12 cellular contexts compared by ENCODE assay signal in the genomic region with DNA sequence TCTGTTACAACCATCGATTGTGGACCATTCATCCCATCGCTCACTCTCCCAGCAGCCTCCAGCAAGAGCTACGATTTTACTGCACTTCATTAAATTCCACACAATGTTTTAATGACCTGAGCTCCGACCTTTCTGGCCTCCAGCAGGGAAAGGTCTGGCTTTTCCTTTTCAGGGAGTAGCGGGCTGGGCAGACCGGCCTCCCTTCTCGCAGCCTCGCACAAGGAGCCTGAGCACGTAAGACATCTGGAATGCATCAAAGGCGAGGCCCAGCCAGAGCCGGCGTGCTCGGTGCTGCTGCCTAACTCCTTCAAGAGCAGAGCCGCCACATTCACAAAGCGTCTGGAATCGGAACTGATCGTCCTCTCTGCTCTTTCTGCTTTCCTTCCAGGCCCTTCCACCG. TPM values are rescaled to one million over a fixed set of nuclear protein-coding genes. Genes with fewer than 3 reads are reported as not detected.
DNase-seq lines count a peak whose midpoint lies in the region; ATAC-seq and TF ChIP-seq lines count a peak whose summit lies in the region.
"Had no signal": no experiment of that assay in that cellular context is flagged by ENCODE, and none has a peak within 500 bp of the region (broad histone marks: within the 10 kb centered on the region; RNA-seq: fewer than 3 reads in every experiment).

No MANE protein-coding gene starts in this region.

- H3K36me3 ChIP-seq in vagina = peaks cover 0 to 3% of the 10 kb centered on the region in 2 donors

- intact Hi-C loops in vagina (cut with DNase I) = loop anchor here (10.0 kb wide), 1 partner anchor 60 kb away; a partner anchor contains a TSS

- TF ChIP-seq CTCF in neural crest cell (conservative IDR thresholded peaks at IDR 0.05) = no peak
- TF ChIP-seq CTCF in vagina (IDR thresholded peaks at IDR 0.05) = no peak
- no peak for TF ChIP-seq CTCF in endothelial cell (IDR thresholded peaks at IDR 0.05; ENCODE audit: unreplicated experiment)

- H3K4me1 Mint-ChIP-seq in neural crest cell = peaks cover 29% of the 10 kb centered on the region
- H3K4me1 Mint-ChIP-seq in endothelial cell (ENCODE audit: unreplicated experiment) = peaks cover 23% of the 10 kb centered on the region
- peaks cover 2% of the 10 kb centered on the region for H3K4me1 Mint-ChIP-seq in T-helper 17 cell

- H3K4me3 Mint-ChIP-seq in neural crest cell (peak overlapping the region; percentile 18), endothelial cell (ENCODE audit: unreplicated experiment) (no peak overlapping the region), T-helper 17 cell (no peak overlapping the region)

- TF ChIP-seq POLR2A in vagina (IDR thresholded peaks at IDR 0.05) = no peak

- no peak for ATAC-seq in T-helper 17 cell

- H3K36me3 Mint-ChIP-seq in neural crest cell (ENCODE audit: low read depth) (peaks cover 20% of the 10 kb centered on the region), endothelial cell (ENCODE audit: low read depth, unreplicated experiment) (peaks cover 30% of the 10 kb centered on the region), T-helper 17 cell (ENCODE audit: low read depth) (peaks cover 2% of the 10 kb centered on the region)

- no peak overlapping the region for H3K4me3 ChIP-seq in vagina
- H3K4me3 ChIP-seq: spleen had no signal

- no peaks in the 10 kb centered on the region for H3K9me3 ChIP-seq in vagina
- no peaks in the 10 kb centered on the region for H3K9me3 ChIP-seq in T-helper 17 cell (ENCODE audit: control insufficient read depth, low read length, poor library complexity, severe bottlenecking)
- H3K9me3 ChIP-seq: spleen had no signal

- H3K27me3 ChIP-seq in vagina = no peaks in the 10 kb centered on the region
- H3K27me3 ChIP-seq: spleen had no signal

- H3K27me3 Mint-ChIP-seq in neural crest cell (ENCODE audit: low read depth) = no peaks in the 10 kb centered on the region
- peaks cover 5% of the 10 kb centered on the region for H3K27me3 Mint-ChIP-seq in endothelial cell (ENCODE audit: unreplicated experiment)
- peaks cover 49% of the 10 kb centered on the region for H3K27me3 Mint-ChIP-seq in T-helper 17 cell

- peaks cover 6% of the 10 kb centered on the region for H3K9me3 Mint-ChIP-seq in neural crest cell
- H3K9me3 Mint-ChIP-seq in endothelial cell (ENCODE audit: unreplicated experiment) = no peaks in the 10 kb centered on the region

- H3K4me1 ChIP-seq in vagina = peaks cover 44% of the 10 kb centered on the region

- H3K27ac Mint-ChIP-seq in neural crest cell (ENCODE audit: unreplicated experiment) (peak overlapping the region; percentile 96), endothelial cell (ENCODE audit: unreplicated experiment) (no peak overlapping the region), T-helper 17 cell (no peak overlapping the region)

- DNase-seq in activated effector memory CD4-positive, alpha-beta T cell treated with anti-CD3 and anti-CD28 coated beads, Interleukin-2, amount 50 U/mL, for 16 hours = peak; percentile 19
- DNase-seq in activated effector memory CD4-positive, alpha-beta T cell treated with Interleukin-2 at 50 U/mL for 16 hours = no peak
- DNase-seq in fibroblast of the conjunctiva (ENCODE audit: low read depth) = peak; percentile 51
- peak; percentile 45 for DNase-seq in neural crest cell (ENCODE audit: low read depth, low spot score)
- DNase-seq in vagina (ENCODE audit: extremely low spot score in 2 of 2) = no peak
- DNase-seq in endothelial cell (ENCODE audit: low spot score) = no peak
- no peak for DNase-seq in stimulated activated CD4-positive, alpha-beta T cell treated with anti-CD3 and anti-CD28 coated beads, Interleukin-1b, Interleukin-23, amount 100 ng/mL, for 48 hours
- DNase-seq in T-helper 17 cell = no peak
- DNase-seq: activated CD4-positive, CD25-positive, alpha-beta regulatory T cell; activated naive CD4-positive, alpha-beta T cell; NCI-H345; spleen had no signal

- H3K27ac ChIP-seq in vagina = peak overlapping the region; percentile 82

RNA-seq across cellular contexts. Expression of a gene that starts 32.5 kb away (rescaled TPM):
- total RNA-seq in neural crest cell (1.6 and 1.7 TPM in 2 replicates), vagina (not detected), endothelial cell (ENCODE audit: unreplicated experiment) (2.1 TPM), T-helper 17 cell (not detected)

Comparison
In these comparisons a context has a peak if more than half of its experiments do, and no peak if none do; other contexts are left out.
1. DNase-seq: peak in activated effector memory CD4-positive, alpha-beta T cell treated with anti-CD3 and anti-CD28 coated beads, Interleukin-2, amount 50 U/mL, for 16 hours (single experiment), fibroblast of the conjunctiva (single experiment) and neural crest cell (single experiment); none in activated effector memory CD4-positive, alpha-beta T cell treated with Interleukin-2 at 50 U/mL for 16 hours (single experiment), vagina (0 of 2), endothelial cell (single experiment), stimulated activated CD4-positive, alpha-beta T cell treated with anti-CD3 and anti-CD28 coated beads, Interleukin-1b, Interleukin-23, amount 100 ng/mL, for 48 hours (single experiment) and T-helper 17 cell (0 of 3).